In genomic region chr2:217694296-217694695, GRCh38 we compare ENCODE assay signal across 16 cellular contexts.
DNase-seq lines count a peak whose midpoint lies in the region; TF ChIP-seq lines count a peak whose summit lies in the region.
"Had no signal": no experiment of that assay in that cellular context is flagged by ENCODE, and none has a peak within 500 bp of the region (broad histone marks: within the 10 kb centered on the region; RNA-seq: fewer than 3 reads in every experiment).

No MANE protein-coding gene starts in this region.

- H3K36me3 ChIP-seq in skeletal muscle satellite cell (ENCODE audit: insufficient read depth, low read length): no peaks in the 10 kb centered on the region
- H3K36me3 ChIP-seq: SJCRH30, stomach had no signal

- H3K9me3 ChIP-seq in skeletal muscle satellite cell (replicated peaks; ENCODE audit: low read length): no peaks in the 10 kb centered on the region
- H3K9me3 ChIP-seq: mucosa of descending colon, SJCRH30, stomach had no signal

- DNase-seq in G401 (ENCODE audit: low spot score) (peak; percentile 29), astrocyte of the spinal cord (ENCODE audit: low read depth, low spot score) (peak; percentile 32), kidney tubule cell (ENCODE audit: low spot score) (peak; percentile 23), NCI-H1105 treated with DMSO at 0.1 percent for 48 hours (lab: John Stamatoyannopoulos, UW) (no peak), NCI-H748 treated with DMSO at 0.1 percent for 48 hours (lab: John Stamatoyannopoulos, UW) (no peak), NCI-H1048 (lab: John Stamatoyannopoulos, UW) (no peak), NCI-H82 treated with DMSO at 0.1 percent for 48 hours (lab: John Stamatoyannopoulos, UW; ENCODE audit: unreplicated experiment) (no peak)
- DNase-seq: activated CD4-positive, alpha-beta T cell treated with anti-CD3 and anti-CD28 coated beads, Interleukin-2, amount 50 U/mL, for 1 hour; activated naive CD8-positive, alpha-beta T cell treated with anti-CD3 and anti-CD28 coated beads, Interleukin-2, amount 10 ng/mL, durations not matched to agents 7 days and 5 days; effector CD4-positive, alpha-beta T cell; mucosa of descending colon; stimulated activated CD4-positive, alpha-beta T cell treated with anti-CD3 and anti-CD28 coated beads, Interleukin-12 subunit alpha, Interleukin-12 subunit beta, amount 100 ng/mL, for 4 hours; stomach; T-helper 2 cell had no signal

- in situ Hi-C loops in G401 (cut with HindIII; ENCODE audit: low sequenced_read_pairs) (no loop called here), astrocyte of the spinal cord (cut with HindIII; ENCODE audit: low sequenced_read_pairs) (no loop called here)

- no peak overlapping the region for H3K4me3 ChIP-seq in astrocyte of the spinal cord (ENCODE audit: low read depth, low read length)
- H3K4me3 ChIP-seq in skeletal muscle satellite cell (ENCODE audit: low read length): no peak overlapping the region
- H3K4me3 ChIP-seq: mucosa of descending colon, SJCRH30, stomach had no signal

- H3K4me1 ChIP-seq in skeletal muscle satellite cell (ENCODE audit: control insufficient read depth, insufficient read depth, low read length): peaks cover 24% of the 10 kb centered on the region

- H3K4me2 ChIP-seq in skeletal muscle satellite cell (ENCODE audit: low read length): peak overlapping the region; percentile 36

- no peak overlapping the region for H3K9ac ChIP-seq in skeletal muscle satellite cell (ENCODE audit: low read depth, low read length)

- no peaks in the 10 kb centered on the region for H3K27me3 ChIP-seq in skeletal muscle satellite cell (ENCODE audit: control insufficient read depth, insufficient read depth, low read length)
- H3K27me3 ChIP-seq: SJCRH30, stomach had no signal

- TF ChIP-seq CTCF in astrocyte of the spinal cord (IDR thresholded peaks at IDR 0.05; ENCODE audit: low read depth, low read length): no peak

Comparison
In these comparisons a context has a peak if more than half of its experiments do, and no peak if none do; other contexts are left out.
1. DNase-seq: peak in G401 (single experiment), astrocyte of the spinal cord (single experiment) and kidney tubule cell (single experiment); none in NCI-H1105 treated with DMSO at 0.1 percent for 48 hours (single experiment), NCI-H748 treated with DMSO at 0.1 percent for 48 hours (single experiment), NCI-H1048 (single experiment) and NCI-H82 treated with DMSO at 0.1 percent for 48 hours (single experiment).